ENCODE assay signal across 17 cellular contexts in genomic region chr6:93248591-93248990, GRCh38.
"Had no signal": no experiment of that assay in that cellular context is flagged by ENCODE, and none has a peak within 500 bp of the region (broad histone marks: within the 10 kb centered on the region; RNA-seq: fewer than 3 reads in every experiment).

No MANE protein-coding gene starts in this region.

- H3K4me3 ChIP-seq: heart right ventricle, stomach, thoracic aorta, transverse colon had no signal

- DNase-seq: foreskin melanocyte; heart right ventricle; hypothalamus; islet precursor cell; mammary epithelial cell; naive thymus-derived CD4-positive, alpha-beta T cell; nephron progenitor cell; posterior cingulate gyrus; stimulated activated CD4-positive, alpha-beta T cell treated with anti-CD3 and anti-CD28 coated beads, Interleukin-2, amount 100 ng/mL, for 24 hours; stimulated activated naive CD4-positive, alpha-beta T cell; stomach; substantia nigra; transverse colon had no signal

- FAIRE-seq: colon had no signal

- H3K36me3 ChIP-seq: heart right ventricle, thoracic aorta, transverse colon had no signal

- ATAC-seq: heart right ventricle; left lobe of liver; naive thymus-derived CD4-positive, alpha-beta T cell; sciatic nerve had no signal

- H3K27me3 ChIP-seq: heart right ventricle, stomach, transverse colon had no signal

- H3K27ac ChIP-seq: heart right ventricle, stomach, thoracic aorta, transverse colon had no signal

- H3K9me3 ChIP-seq: heart right ventricle, stomach, thoracic aorta, transverse colon had no signal

- H3K4me1 ChIP-seq: heart right ventricle, stomach, transverse colon had no signal
